8 cellular contexts compared by ENCODE assay signal in the genomic region with DNA sequence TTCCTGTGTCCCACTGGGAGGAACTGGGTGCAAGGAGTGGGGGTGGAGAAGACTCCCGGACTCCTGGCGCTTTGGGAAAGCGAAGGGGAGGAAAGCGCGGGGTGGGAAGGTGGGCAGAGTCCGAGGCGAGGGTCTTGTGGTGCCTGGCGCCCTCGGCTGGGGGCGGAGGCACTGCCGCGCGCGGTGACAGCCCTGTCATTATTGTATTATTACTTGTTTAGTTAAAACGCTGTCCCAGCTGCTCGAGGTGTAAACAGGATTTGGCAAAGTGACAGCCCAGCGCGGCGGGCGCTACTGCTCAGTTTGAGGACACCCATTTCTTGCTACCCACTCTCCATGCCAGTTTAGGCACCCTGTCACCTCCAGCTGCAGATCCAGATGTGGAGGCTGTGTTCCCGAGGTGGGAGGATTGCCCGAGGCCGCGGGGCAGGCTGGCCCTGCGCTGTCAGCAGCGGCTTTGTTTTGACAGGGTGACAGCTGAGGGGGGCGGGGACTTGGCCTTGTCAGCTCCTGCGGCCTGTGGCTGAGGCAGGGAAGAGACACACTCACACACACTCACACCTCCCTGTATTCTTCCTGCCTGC. TPM values are rescaled to one million over a fixed set of nuclear protein-coding genes. Genes with fewer than 3 reads are reported as not detected.
DNase-seq lines count a peak whose midpoint lies in the region; ATAC-seq and TF ChIP-seq lines count a peak whose summit lies in the region.

No MANE protein-coding gene starts in this region.

- H4K20me1 ChIP-seq in KMS-11 (ENCODE audit: insufficient read depth) (no peaks in the 10 kb centered on the region), SU-DHL-6 (ENCODE audit: low read depth, low read length) (peaks cover 3% of the 10 kb centered on the region; the same call in 1 of the 2 replicates)

- intact Hi-C loops in heart left ventricle (cut with DNase I), result loop anchor here in 7 of 10 donors (1.0 to 10.0 kb wide), 12 partner anchors 36 to 234 kb away; partner anchors contain the start of genes SGO1 (in 7 of the 7) and RAB5A (in 5 of the 7)

- TF ChIP-seq CTCF in KMS-11 (conservative IDR thresholded peaks at IDR 0.05; ENCODE audit: low read depth, low read length) (no peak), SU-DHL-6 (IDR thresholded peaks at IDR 0.05; ENCODE audit: insufficient read depth, low read length, poor library complexity, severe bottlenecking) (no peak), heart left ventricle (IDR thresholded peaks at IDR 0.05) (no peak), upper lobe of left lung (IDR thresholded peaks at IDR 0.05) (no peak)

- ATAC-seq in GM21786 (IDR thresholded peaks at IDR 0.05; ENCODE audit: unreplicated experiment) (peak; percentile 44), heart left ventricle (peak; percentile 85 to 91 (median 90)), upper lobe of left lung (ENCODE audit: low FRiP score in 2 of 2) (peak; percentile 83 to 86)
- peak; percentile 64 for ATAC-seq in activated naive CD8-positive, alpha-beta T cell treated with anti-CD3 and anti-CD28 coated beads, Interleukin-2, amount 50 U/mL, for 24 hours

- H3K9me3 ChIP-seq in SU-DHL-6 (ENCODE audit: insufficient read depth, low read length), result no peaks in the 10 kb centered on the region
- no peaks in the 10 kb centered on the region for H3K9me3 ChIP-seq in heart left ventricle
- H3K9me3 ChIP-seq in upper lobe of left lung, result no peaks in the 10 kb centered on the region

- peaks cover 59% of the 10 kb centered on the region for H3K4me1 Mint-ChIP-seq in activated naive CD8-positive, alpha-beta T cell treated with anti-CD3 and anti-CD28 coated beads, Interleukin-2, amount 50 U/mL, for 24 hours

- H2AFZ ChIP-seq in KMS-11 (ENCODE audit: low read depth) (peak overlapping the region; percentile 47), SU-DHL-6 (ENCODE audit: low read depth, low read length, severe bottlenecking) (peak overlapping the region; percentile 91)

- H3K4me2 ChIP-seq in KMS-11 (peak overlapping the region; percentile 87), SU-DHL-6 (ENCODE audit: low read depth, low read length, poor library complexity, severe bottlenecking) (peak overlapping the region; percentile 96)

- H3K36me3 ChIP-seq in KMS-11 (ENCODE audit: insufficient read depth) (no peaks in the 10 kb centered on the region), SU-DHL-6 (ENCODE audit: low read length) (no peaks in the 10 kb centered on the region), heart left ventricle (no peaks in the 10 kb centered on the region), upper lobe of left lung (no peaks in the 10 kb centered on the region)

- TF ChIP-seq POLR2A in heart left ventricle (IDR thresholded peaks at IDR 0.05) (peak in 1 of 2 donors; percentile 40), upper lobe of left lung (IDR thresholded peaks at IDR 0.05) (peak in 2 of 4 donors; percentile 54 to 61)

- H3K4me3 ChIP-seq in KMS-11 (IDR thresholded peaks at IDR 0.05; ENCODE audit: insufficient read depth, low read depth, low read length), result no peak overlapping the region
- H3K4me3 ChIP-seq in SU-DHL-6 (ENCODE audit: insufficient read depth, low read length, poor library complexity, severe bottlenecking), result peak overlapping the region; percentile 95
- peak overlapping the region; percentile 59 to 95 (median 85) for H3K4me3 ChIP-seq in heart left ventricle
- peak overlapping the region; percentile 68 to 86 (median 82) for H3K4me3 ChIP-seq in upper lobe of left lung

- DNase-seq in ELR (ENCODE audit: low read depth), result peak; percentile 72
- peak; percentile 84 for DNase-seq in activated naive CD8-positive, alpha-beta T cell treated with anti-CD3 and anti-CD28 coated beads, Interleukin-2, amount 50 U/mL, for 24 hours
- DNase-seq in heart left ventricle, result peak; percentile 92 to 96 (median 95)
- DNase-seq in pons (ENCODE audit: low spot score), result peak; percentile 96
- DNase-seq in upper lobe of left lung, result peak; percentile 91 to 95

- TF ChIP-seq EP300 in upper lobe of left lung (IDR thresholded peaks at IDR 0.05), result peak in 1 of 4 donors; percentile 8

- H3K27me3 ChIP-seq in KMS-11 (ENCODE audit: insufficient read depth, low read depth) (no peaks in the 10 kb centered on the region), SU-DHL-6 (ENCODE audit: low read length) (no peaks in the 10 kb centered on the region), heart left ventricle (no peaks in the 10 kb centered on the region), upper lobe of left lung (no peaks in the 10 kb centered on the region)

- no peaks in the 10 kb centered on the region for H3K9me3 Mint-ChIP-seq in activated naive CD8-positive, alpha-beta T cell treated with anti-CD3 and anti-CD28 coated beads, Interleukin-2, amount 50 U/mL, for 24 hours

- no peaks in the 10 kb centered on the region for H3K36me3 Mint-ChIP-seq in activated naive CD8-positive, alpha-beta T cell treated with anti-CD3 and anti-CD28 coated beads, Interleukin-2, amount 50 U/mL, for 24 hours (ENCODE audit: low read depth)

- H3K79me2 ChIP-seq in KMS-11 (ENCODE audit: insufficient read depth, low read depth), result peaks cover 41% of the 10 kb centered on the region; the same call in 1 of the 2 replicates
- peaks cover 53% of the 10 kb centered on the region for H3K79me2 ChIP-seq in SU-DHL-6 (ENCODE audit: insufficient read depth, low read length)

- H3K27ac ChIP-seq in KMS-11 (peak overlapping the region; percentile 57), SU-DHL-6 (ENCODE audit: low read depth, low read length) (peak overlapping the region; percentile 97), heart left ventricle (peak overlapping the region; percentile 93 to 99 (median 98)), upper lobe of left lung (peak overlapping the region; percentile 92 to 99 (median 98))

- H3K4me1 ChIP-seq in KMS-11 (ENCODE audit: low read depth, poor library complexity, severe bottlenecking), result peaks cover 45% of the 10 kb centered on the region
- H3K4me1 ChIP-seq in heart left ventricle, result peaks cover 4 to 51% (median 41%) of the 10 kb centered on the region in 12 donors
- peaks cover 31 to 45% (median 43%) of the 10 kb centered on the region in 4 donors for H3K4me1 ChIP-seq in upper lobe of left lung

- peaks cover 25% of the 10 kb centered on the region for H3F3A ChIP-seq in SU-DHL-6 (ENCODE audit: insufficient read depth)

- peak overlapping the region; percentile 90 for H3K4me3 Mint-ChIP-seq in activated naive CD8-positive, alpha-beta T cell treated with anti-CD3 and anti-CD28 coated beads, Interleukin-2, amount 50 U/mL, for 24 hours

- H3K9me2 ChIP-seq in SU-DHL-6 (replicated peaks; ENCODE audit: insufficient read depth, low read length), result no peaks in the 10 kb centered on the region

- 0 to 1% (median 1%) methylated on average over 23 to 28 of the region's 28 CpGs for WGBS in heart left ventricle, 4 donors
- WGBS in upper lobe of left lung, 2 donors, result 0 to 1% methylated on average over 22 to 23 of the region's 28 CpGs

- peak overlapping the region; percentile 18; the same call in 1 of the 2 replicates for H3K9ac ChIP-seq in KMS-11
- H3K9ac ChIP-seq in SU-DHL-6 (ENCODE audit: low read length), result peak overlapping the region; percentile 92

- H3K27ac Mint-ChIP-seq in activated naive CD8-positive, alpha-beta T cell treated with anti-CD3 and anti-CD28 coated beads, Interleukin-2, amount 50 U/mL, for 24 hours, result peak overlapping the region; percentile 89

- H3K27me3 Mint-ChIP-seq in activated naive CD8-positive, alpha-beta T cell treated with anti-CD3 and anti-CD28 coated beads, Interleukin-2, amount 50 U/mL, for 24 hours, result no peaks in the 10 kb centered on the region

RNA-seq across cellular contexts. Expression of gene KAT2B, which starts 1.0 kb away (rescaled TPM):
- total RNA-seq in heart left ventricle (10 to 100 TPM; 45.9 to 82.8 (median 70.2) TPM), upper lobe of left lung (10 to 100 TPM; 19.3 to 58.9 (median 31.9) TPM)
- 10 to 100 TPM; 19.4 to 26.2 TPM for polyA plus RNA-seq in heart left ventricle

RNA-seq across cellular contexts. Expression of gene PP2D1, which starts 29.2 kb away (rescaled TPM):
- total RNA-seq in heart left ventricle (not detected), upper lobe of left lung (not detected)
- not detected for polyA plus RNA-seq in heart left ventricle
